21 cellular contexts compared by ENCODE assay signal in the genomic region with DNA sequence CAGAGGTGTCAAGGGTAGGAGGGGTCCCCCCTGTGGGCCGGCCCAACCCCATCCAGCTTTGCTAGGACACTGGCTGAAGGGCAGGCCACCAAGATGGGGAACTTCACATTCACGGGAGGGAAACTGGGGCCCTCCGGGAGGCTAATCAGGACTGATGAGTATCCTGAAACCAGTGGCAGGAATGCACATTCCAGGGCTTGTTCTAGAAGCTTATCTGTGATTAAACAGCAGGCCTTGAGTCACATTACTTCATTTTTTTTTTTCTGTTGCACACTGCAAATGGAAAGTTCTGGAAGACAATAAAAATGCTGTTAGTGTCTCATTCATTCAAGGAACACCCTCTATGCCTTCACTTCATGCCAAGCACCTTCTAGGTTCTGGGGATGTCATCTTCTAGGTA. TPM values are rescaled to one million over a fixed set of nuclear protein-coding genes. Genes with fewer than 3 reads are reported as not detected.
A peak's percentile ranks its signal among the peaks of the same experiment; 100 is the strongest.
DNase-seq lines count a peak whose midpoint lies in the region; ATAC-seq and TF ChIP-seq lines count a peak whose summit lies in the region.
"Had no signal": no experiment of that assay in that cellular context is flagged by ENCODE, and none has a peak within 500 bp of the region (broad histone marks: within the 10 kb centered on the region; RNA-seq: fewer than 3 reads in every experiment).

No MANE protein-coding gene starts in this region.

- DNase-seq in Right ventricle myocardium inferior (ENCODE audit: missing footprints): peak; percentile 50
- no peak for DNase-seq in right atrium auricular region (ENCODE audit: low spot score)
- peak; percentile 78 for DNase-seq in amniotic epithelial cell (ENCODE audit: low read depth)
- peak; percentile 31 for DNase-seq in lower lobe of right lung
- no peak for DNase-seq in SW 1271 (lab: John Stamatoyannopoulos, UW)
- DNase-seq in DMS114 treated with DMSO at 0.1 percent for 48 hours (lab: John Stamatoyannopoulos, UW; ENCODE audit: unreplicated experiment): no peak
- DNase-seq: HCEC 1CT, NCI-H1048, NCI-H1417, NCI-H1694, NCI-H2029 treated with DMSO at 0.1 percent for 48 hours, NCI-H2227 treated with DMSO at 0.1 percent for 48 hours, NCI-H526 treated with DMSO at 0.1 percent for 48 hours, PC-9, RPMI8226, SHP77 treated with DMSO at 0.1 percent for 48 hours had no signal

- ATAC-seq in Right ventricle myocardium inferior (no peak), lower lobe of right lung (no peak), GM21526 (IDR thresholded peaks at IDR 0.05; ENCODE audit: low FRiP score, unreplicated experiment) (no peak)

- TF ChIP-seq CTCF in right atrium auricular region (IDR thresholded peaks at IDR 0.05) (no peak), lower lobe of right lung (IDR thresholded peaks at IDR 0.05) (no peak)

- H3K9me3 ChIP-seq in right atrium auricular region (no peaks in the 10 kb centered on the region), lower lobe of right lung (no peaks in the 10 kb centered on the region)

- H3K27ac ChIP-seq in right atrium auricular region: no peak overlapping the region
- H3K27ac ChIP-seq in lower lobe of right lung: no peak overlapping the region
- H3K27ac ChIP-seq: 22Rv1, PC-9 had no signal

- intact Hi-C loops in Right ventricle myocardium inferior (cut with DNase I) (no loop called here), lower lobe of right lung (cut with DNase I) (no loop called here)

- H3K4me3 ChIP-seq in right atrium auricular region (no peak overlapping the region), lower lobe of right lung (no peak overlapping the region)
- H3K4me3 ChIP-seq: PC-9 had no signal

- H3K4me1 ChIP-seq in right atrium auricular region: peaks cover 0 to 8% of the 10 kb centered on the region in 2 donors
- peaks cover 5% of the 10 kb centered on the region for H3K4me1 ChIP-seq in lower lobe of right lung

- H3K27me3 ChIP-seq in right atrium auricular region: no peaks in the 10 kb centered on the region
- H3K27me3 ChIP-seq in lower lobe of right lung (ENCODE audit: low read depth): no peaks in the 10 kb centered on the region

- peaks cover 31% of the 10 kb centered on the region for H3K36me3 ChIP-seq in right atrium auricular region
- H3K36me3 ChIP-seq in lower lobe of right lung: peaks cover 58% of the 10 kb centered on the region

RNA-seq across cellular contexts. Expression of a gene that starts 15.5 kb away (rescaled TPM):
- total RNA-seq in Right ventricle myocardium inferior: 0.60 TPM
- total RNA-seq in right atrium auricular region: 1 to 10 TPM in 1 of 2 donors, under 1 TPM in 1; 0.19 to 2.2 TPM
- total RNA-seq in lower lobe of right lung: 7.7 TPM
- total RNA-seq: G401, H1, NCI-H460, PC-9 had no signal

RNA-seq across cellular contexts. Expression of a gene that starts 47.2 kb away (rescaled TPM):
- total RNA-seq in Right ventricle myocardium inferior (30.4 TPM), right atrium auricular region (10 to 100 TPM; 23.5 to 32.6 TPM), lower lobe of right lung (36.5 TPM)

RNA-seq across cellular contexts. Expression of a gene that starts 47.5 kb away (rescaled TPM):
- 10.4 TPM for total RNA-seq in Right ventricle myocardium inferior
- 1 to 10 TPM; 3.8 to 5.9 TPM for total RNA-seq in right atrium auricular region
- 13.8 TPM for total RNA-seq in lower lobe of right lung

RNA-seq across cellular contexts. Expression of a gene that starts 48.7 kb away (rescaled TPM):
- 22.9 TPM for total RNA-seq in Right ventricle myocardium inferior
- total RNA-seq in right atrium auricular region: 10 to 100 TPM; 20.5 to 25.5 TPM
- total RNA-seq in lower lobe of right lung: 47.1 TPM

RNA-seq across cellular contexts. Expression of a gene that starts 49.3 kb away (rescaled TPM):
- 3.2 TPM for total RNA-seq in Right ventricle myocardium inferior
- total RNA-seq in right atrium auricular region: 1 to 10 TPM; 2.3 to 4.2 TPM
- 6.8 TPM for total RNA-seq in lower lobe of right lung

Comparison
In these comparisons a context has a peak if more than half of its experiments do, and no peak if none do; other contexts are left out.
1. DNase-seq: peak in Right ventricle myocardium inferior (single experiment), amniotic epithelial cell (single experiment) and lower lobe of right lung (single experiment); none in right atrium auricular region (single experiment), SW 1271 (0 of 2) and DMS114 treated with DMSO at 0.1 percent for 48 hours (single experiment).